Comparison of ENCODE assay signal across 9 cellular contexts in the genomic region with DNA sequence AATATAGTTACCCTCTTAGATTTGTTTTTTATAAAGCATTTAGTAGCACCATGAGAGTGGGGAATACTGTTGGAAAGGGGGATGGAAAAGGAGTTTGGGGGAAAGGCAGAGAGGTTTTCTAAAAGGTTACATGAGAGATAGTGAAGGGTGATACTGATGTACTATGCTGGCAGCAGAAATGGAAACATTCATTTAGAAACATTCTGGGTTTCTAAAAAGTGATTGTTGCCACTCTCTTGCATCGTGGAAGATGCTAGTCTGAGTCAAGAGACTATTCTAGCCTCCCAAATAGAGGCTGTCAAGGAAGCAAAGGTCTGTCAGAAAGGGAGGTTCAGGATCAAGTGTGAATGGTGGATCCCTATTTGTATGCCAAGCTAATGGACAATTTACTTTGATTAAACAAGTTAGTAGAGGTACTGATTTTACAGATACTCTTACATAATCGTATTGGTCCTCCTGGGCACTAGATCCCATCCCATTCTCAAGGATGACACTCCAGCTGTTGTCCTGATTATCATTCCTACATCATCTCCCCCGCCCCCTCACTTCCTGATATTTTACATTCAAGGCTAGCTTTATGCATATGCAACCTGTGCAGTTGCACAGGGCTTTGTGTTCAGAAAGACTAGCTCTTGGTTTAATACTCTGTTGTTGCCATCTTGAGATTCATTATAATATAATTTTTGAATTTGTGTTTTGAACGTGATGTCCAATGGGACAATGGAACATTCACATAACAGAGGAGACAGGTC.
"Had no signal": no experiment of that assay in that cellular context is flagged by ENCODE, and none has a peak within 500 bp of the region (broad histone marks: within the 10 kb centered on the region; RNA-seq: fewer than 3 reads in every experiment).

No MANE protein-coding gene starts in this region.

- ATAC-seq: HCT116, HepG2 had no signal

- H3K27ac Mint-ChIP-seq: HFFc6, IgD-negative memory B cell had no signal

- H3K4me3 Mint-ChIP-seq: HFFc6 had no signal

- DNase-seq: GM23248, GOT3, H7, HFFc6 had no signal

- H3K36me3 Mint-ChIP-seq: IgD-negative memory B cell had no signal

- H3K36me3 ChIP-seq: HAP-1 had no signal

- H3K27ac ChIP-seq: GM23248, HL-60 had no signal

- H3K4me3 ChIP-seq: GM23248, HAP-1 had no signal
